22 cellular contexts compared by ENCODE assay signal in the genomic region with DNA sequence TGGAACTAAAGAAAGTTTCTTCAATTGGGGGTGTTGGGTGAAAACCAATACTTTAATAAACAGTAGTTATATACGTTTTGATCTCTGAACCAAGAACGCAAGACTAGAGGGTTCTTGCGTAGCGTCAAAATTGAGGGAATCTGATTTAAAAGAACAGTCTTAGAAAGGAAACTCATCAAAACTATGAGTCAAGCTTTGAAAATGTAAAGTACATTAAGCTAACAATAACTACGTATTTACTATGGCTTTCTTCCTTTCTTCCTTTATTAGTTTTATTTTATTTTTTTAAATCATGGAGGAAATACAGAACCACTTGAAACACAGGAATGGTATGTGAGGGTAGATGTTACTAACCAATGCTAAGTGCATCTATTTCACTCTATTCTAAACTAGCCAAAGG.
"Had no signal": no experiment of that assay in that cellular context is flagged by ENCODE, and none has a peak within 500 bp of the region (broad histone marks: within the 10 kb centered on the region; RNA-seq: fewer than 3 reads in every experiment).

No MANE protein-coding gene starts in this region.

- DNase-seq: cerebellar nuclear complex; dorsolateral prefrontal cortex; effector CD8-positive, alpha-beta T cell; foreskin fibroblast; immature natural killer cell; kidney; left cardiac atrium; left ventricle myocardium inferior; lower lobe of right lung; midbrain; small intestine; stimulated activated CD4-positive, alpha-beta T cell treated with anti-CD3 and anti-CD28 coated beads, Interleukin-4, amount 100 ng/mL, for 1 hour; stimulated activated CD8-positive, alpha-beta memory T cell treated with anti-CD3 and anti-CD28 coated beads, Interleukin-4, amount 100 ng/mL, for 48 hours; transverse colon had no signal

- H3K9me3 ChIP-seq: gastroesophageal sphincter, left ventricle myocardium inferior, lower lobe of right lung, right atrium auricular region, transverse colon had no signal

- ATAC-seq: esophagus mucosa; gastroesophageal sphincter; left cardiac atrium; lower lobe of right lung; stimulated activated effector memory CD8-positive, alpha-beta T cell treated with anti-CD3 and anti-CD28 coated beads, Interleukin-12 subunit alpha, Interleukin-12 subunit beta, amount 100 ng/mL, for 72 hours had no signal

- H3K27ac Mint-ChIP-seq: immature natural killer cell; memory B cell; nephron; stimulated activated effector memory CD8-positive, alpha-beta T cell treated with anti-CD3 and anti-CD28 coated beads, Interleukin-12 subunit alpha, Interleukin-12 subunit beta, amount 100 ng/mL, for 72 hours; stimulated activated naive CD8-positive, alpha-beta T cell treated with anti-CD3 and anti-CD28 coated beads, Interleukin-15, Interleukin-2, amounts not matched to agents 100 ng/mL and 50 ng/mL, for 24 hours had no signal

- H3K27ac ChIP-seq: coronary artery, dorsolateral prefrontal cortex, gastroesophageal sphincter, left ventricle myocardium inferior, lower lobe of right lung, right atrium auricular region, transverse colon had no signal

- H3K4me3 Mint-ChIP-seq: immature natural killer cell; memory B cell; nephron; stimulated activated effector memory CD8-positive, alpha-beta T cell treated with anti-CD3 and anti-CD28 coated beads, Interleukin-12 subunit alpha, Interleukin-12 subunit beta, amount 100 ng/mL, for 72 hours; stimulated activated naive CD8-positive, alpha-beta T cell treated with anti-CD3 and anti-CD28 coated beads, Interleukin-15, Interleukin-2, amounts not matched to agents 100 ng/mL and 50 ng/mL, for 24 hours had no signal

- H3K4me3 ChIP-seq: coronary artery, dorsolateral prefrontal cortex, gastroesophageal sphincter, left ventricle myocardium inferior, lower lobe of right lung, right atrium auricular region, transverse colon had no signal

- H3K36me3 Mint-ChIP-seq: immature natural killer cell; memory B cell; stimulated activated effector memory CD8-positive, alpha-beta T cell treated with anti-CD3 and anti-CD28 coated beads, Interleukin-12 subunit alpha, Interleukin-12 subunit beta, amount 100 ng/mL, for 72 hours had no signal

- H3K27me3 ChIP-seq: gastroesophageal sphincter, right atrium auricular region, transverse colon had no signal

- H3K27me3 Mint-ChIP-seq: memory B cell; stimulated activated naive CD8-positive, alpha-beta T cell treated with anti-CD3 and anti-CD28 coated beads, Interleukin-15, Interleukin-2, amounts not matched to agents 100 ng/mL and 50 ng/mL, for 24 hours had no signal

- H3K4me1 ChIP-seq: gastroesophageal sphincter, left ventricle myocardium inferior, lower lobe of right lung, right atrium auricular region, transverse colon had no signal

- H3K4me1 Mint-ChIP-seq: immature natural killer cell; memory B cell; stimulated activated effector memory CD8-positive, alpha-beta T cell treated with anti-CD3 and anti-CD28 coated beads, Interleukin-12 subunit alpha, Interleukin-12 subunit beta, amount 100 ng/mL, for 72 hours had no signal

- H3K9me3 Mint-ChIP-seq: nephron; stimulated activated naive CD8-positive, alpha-beta T cell treated with anti-CD3 and anti-CD28 coated beads, Interleukin-15, Interleukin-2, amounts not matched to agents 100 ng/mL and 50 ng/mL, for 24 hours had no signal

- H3K36me3 ChIP-seq: gastroesophageal sphincter, left ventricle myocardium inferior, lower lobe of right lung, right atrium auricular region, transverse colon had no signal

- FAIRE-seq: kidney, small intestine had no signal
